9 cellular contexts compared by ENCODE assay signal in genomic region chr6:52020961-52021570, GRCh38.
DNase-seq lines count a peak whose midpoint lies in the region; ATAC-seq and TF ChIP-seq lines count a peak whose summit lies in the region.
"Had no signal": no experiment of that assay in that cellular context is flagged by ENCODE, and none has a peak within 500 bp of the region (broad histone marks: within the 10 kb centered on the region; RNA-seq: fewer than 3 reads in every experiment).

No MANE protein-coding gene starts in this region.

- no peaks in the 10 kb centered on the region for H3F3A ChIP-seq in neural cell (ENCODE audit: insufficient read depth, low read length, poor library complexity, severe bottlenecking)

- intact Hi-C loops in natural killer cell (cut with micrococcal nuclease), result loop anchor here (10.0 kb wide), 1 partner anchor 166 kb away; no protein-coding TSS in a partner anchor

- H3K9me3 ChIP-seq in neural cell (ENCODE audit: low read length), result no peaks in the 10 kb centered on the region

- DNase-seq in natural killer cell (no peak), NCI-H2227 (lab: John Stamatoyannopoulos, UW; ENCODE audit: unreplicated experiment) (peak; percentile 26), chondrocyte (ENCODE audit: low spot score) (no peak), NCI-H226 (no peak)
- DNase-seq in natural killer cell treated with Interleukin-12 subunit alpha and Interleukin-12 subunit beta and Interleukin-15 and Interleukin-18, amount 100 ng/mL, for 72 hours (ENCODE audit: low spot score), result no peak

- H3K9me2 ChIP-seq in neural cell (ENCODE audit: insufficient read depth, low read length), result no peaks in the 10 kb centered on the region

- H3K27me3 ChIP-seq in neural cell (ENCODE audit: insufficient read depth, low read depth, low read length), result no peaks in the 10 kb centered on the region

- TF ChIP-seq EP300 in neural cell (conservative IDR thresholded peaks at IDR 0.05; ENCODE audit: poor library complexity, severe bottlenecking), result no peak

- no peaks in the 10 kb centered on the region for H3K9me3 Mint-ChIP-seq in natural killer cell
- no peaks in the 10 kb centered on the region for H3K9me3 Mint-ChIP-seq in natural killer cell treated with Interleukin-12 subunit alpha and Interleukin-12 subunit beta and Interleukin-15 and Interleukin-18, amount 100 ng/mL, for 72 hours
- no peaks in the 10 kb centered on the region for H3K9me3 Mint-ChIP-seq in chondrocyte (ENCODE audit: low read depth)
- H3K9me3 Mint-ChIP-seq: central memory CD8-positive, alpha-beta T cell had no signal

- no peak overlapping the region for H3K27ac ChIP-seq in neural cell (ENCODE audit: low read length)

- peaks cover 2 to 15% of the 10 kb centered on the region in 2 donors for H3K27me3 Mint-ChIP-seq in natural killer cell (ENCODE audit: low read depth in 2 of 2)
- H3K27me3 Mint-ChIP-seq in natural killer cell treated with Interleukin-12 subunit alpha and Interleukin-12 subunit beta and Interleukin-15 and Interleukin-18, amount 100 ng/mL, for 72 hours, result peaks cover 5 to 21% of the 10 kb centered on the region in 2 donors
- H3K27me3 Mint-ChIP-seq in chondrocyte (ENCODE audit: low read depth), result peaks cover 9% of the 10 kb centered on the region

- no peaks in the 10 kb centered on the region for H4K20me1 ChIP-seq in neural cell (ENCODE audit: insufficient read depth)

- no peaks in the 10 kb centered on the region for H3K79me2 ChIP-seq in neural cell (replicated peaks; ENCODE audit: insufficient read depth, low read length)

- H3K27ac Mint-ChIP-seq in natural killer cell, result no peak overlapping the region
- H3K27ac Mint-ChIP-seq in natural killer cell treated with Interleukin-12 subunit alpha and Interleukin-12 subunit beta and Interleukin-15 and Interleukin-18, amount 100 ng/mL, for 72 hours, result no peak overlapping the region
- no peak overlapping the region for H3K27ac Mint-ChIP-seq in chondrocyte (ENCODE audit: unreplicated experiment)

- TF ChIP-seq RAD21 in neural cell (conservative IDR thresholded peaks at IDR 0.05), result peak; percentile 95

- no peaks in the 10 kb centered on the region for H3K36me3 Mint-ChIP-seq in natural killer cell
- H3K36me3 Mint-ChIP-seq in natural killer cell treated with Interleukin-12 subunit alpha and Interleukin-12 subunit beta and Interleukin-15 and Interleukin-18, amount 100 ng/mL, for 72 hours, result no peaks in the 10 kb centered on the region
- no peaks in the 10 kb centered on the region for H3K36me3 Mint-ChIP-seq in chondrocyte (ENCODE audit: low read depth)

- H3K36me3 ChIP-seq in neural cell (ENCODE audit: insufficient read depth, low read length), result no peaks in the 10 kb centered on the region

- peak; percentile 86 for TF ChIP-seq CTCF in natural killer cell (IDR thresholded peaks at IDR 0.05)
- TF ChIP-seq CTCF in chondrocyte (IDR thresholded peaks at IDR 0.05), result peak; percentile 97
- TF ChIP-seq CTCF in neural cell (IDR thresholded peaks at IDR 0.05; ENCODE audit: poor library complexity, severe bottlenecking), result peak; percentile 88

- no peaks in the 10 kb centered on the region for H3K4me1 Mint-ChIP-seq in natural killer cell
- no peaks in the 10 kb centered on the region for H3K4me1 Mint-ChIP-seq in natural killer cell treated with Interleukin-12 subunit alpha and Interleukin-12 subunit beta and Interleukin-15 and Interleukin-18, amount 100 ng/mL, for 72 hours (ENCODE audit: low read depth in 2 of 2)
- H3K4me1 Mint-ChIP-seq in chondrocyte (ENCODE audit: low read depth), result no peaks in the 10 kb centered on the region
- H3K4me1 Mint-ChIP-seq: central memory CD8-positive, alpha-beta T cell had no signal

- no peak overlapping the region for H3K4me3 ChIP-seq in neural cell (ENCODE audit: low read length)

- H3K4me2 ChIP-seq in neural cell (ENCODE audit: low read length), result no peak overlapping the region

- H3K9ac ChIP-seq in neural cell (ENCODE audit: low read length), result no peak overlapping the region

- no peak overlapping the region for H2AFZ ChIP-seq in neural cell (ENCODE audit: low read depth, low read length)

- H3K4me3 Mint-ChIP-seq in natural killer cell (no peak overlapping the region), chondrocyte (ENCODE audit: unreplicated experiment) (no peak overlapping the region)
- H3K4me3 Mint-ChIP-seq in natural killer cell treated with Interleukin-12 subunit alpha and Interleukin-12 subunit beta and Interleukin-15 and Interleukin-18, amount 100 ng/mL, for 72 hours, result no peak overlapping the region
- H3K4me3 Mint-ChIP-seq: central memory CD8-positive, alpha-beta T cell had no signal

- no peak for ATAC-seq in natural killer cell
- ATAC-seq in natural killer cell treated with Interleukin-12 subunit alpha and Interleukin-12 subunit beta and Interleukin-15 and Interleukin-18, amount 100 ng/mL, for 72 hours, result no peak
- ATAC-seq in HG03342 (IDR thresholded peaks at IDR 0.05; ENCODE audit: unreplicated experiment), result no peak
- ATAC-seq in HG02798 (IDR thresholded peaks at IDR 0.05; ENCODE audit: poor library complexity, unreplicated experiment), result no peak

TF ChIP-seq in neural cell, 6 proteins besides CTCF, POLR2A, EP300 and RAD21:
- TF ChIP-seq SMC3 (conservative IDR thresholded peaks at IDR 0.05; ENCODE audit: poor library complexity) (peak; percentile 93), TAF1 (IDR thresholded peaks at IDR 0.05; ENCODE audit: low read depth) (no peak), MXI1 (conservative IDR thresholded peaks at IDR 0.05; ENCODE audit: poor library complexity, severe bottlenecking) (no peak)
TF ChIP-seq in neural cell: peak in this region for 1.
